ENCODE assay signal across 1 cellular context in the genomic region with DNA sequence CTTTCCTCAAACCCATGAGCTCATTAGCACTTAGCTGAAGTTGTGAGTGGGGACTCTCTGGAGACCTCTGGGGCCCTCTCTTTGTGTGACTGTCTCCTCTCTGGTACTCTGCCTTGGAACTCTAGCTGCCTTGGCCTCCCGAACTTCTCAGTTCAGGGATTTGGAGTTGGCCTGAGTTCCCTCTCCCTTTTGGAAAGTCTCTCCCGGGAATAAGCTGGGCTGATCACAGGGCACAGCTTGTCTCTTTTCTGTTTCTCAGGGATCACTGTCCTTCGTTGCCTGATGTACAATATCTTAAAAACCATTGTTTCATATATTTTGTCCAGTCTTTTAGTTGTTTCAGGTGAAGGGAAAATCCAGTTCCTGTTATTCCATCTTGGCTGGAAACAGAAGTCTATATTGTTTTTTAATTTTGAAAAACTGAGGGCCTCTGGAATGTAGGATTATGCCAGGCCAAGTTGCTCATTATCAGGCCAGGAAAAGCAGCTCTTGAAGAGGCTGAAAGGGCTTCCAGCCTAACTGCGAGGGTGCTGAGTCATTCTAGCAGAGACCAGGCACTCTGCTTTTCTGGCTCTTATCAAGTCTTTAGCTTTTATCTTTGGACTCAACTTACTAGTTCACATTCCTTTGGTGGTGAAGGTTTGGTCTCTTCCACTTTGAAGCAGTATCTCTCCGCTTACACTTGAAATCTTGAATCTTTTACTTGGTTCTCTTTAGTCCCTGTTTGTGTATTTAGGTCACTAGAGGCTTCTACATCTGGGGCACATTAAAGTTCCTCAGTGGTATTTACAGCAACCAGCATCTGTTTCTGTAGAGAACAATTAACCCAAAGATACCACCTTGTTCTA.
TF ChIP-seq lines count a peak whose summit lies in the region.

No MANE protein-coding gene starts in this region.

TF ChIP-seq in HepG2, 621 proteins besides CTCF, POLR2A, EP300 and RAD21 (continued from another document):
- peak; percentile 97 for TF ChIP-seq NFE2 (CRISPR knock-in tag; IDR thresholded peaks at IDR 0.05)
- TF ChIP-seq, protein P1, sequence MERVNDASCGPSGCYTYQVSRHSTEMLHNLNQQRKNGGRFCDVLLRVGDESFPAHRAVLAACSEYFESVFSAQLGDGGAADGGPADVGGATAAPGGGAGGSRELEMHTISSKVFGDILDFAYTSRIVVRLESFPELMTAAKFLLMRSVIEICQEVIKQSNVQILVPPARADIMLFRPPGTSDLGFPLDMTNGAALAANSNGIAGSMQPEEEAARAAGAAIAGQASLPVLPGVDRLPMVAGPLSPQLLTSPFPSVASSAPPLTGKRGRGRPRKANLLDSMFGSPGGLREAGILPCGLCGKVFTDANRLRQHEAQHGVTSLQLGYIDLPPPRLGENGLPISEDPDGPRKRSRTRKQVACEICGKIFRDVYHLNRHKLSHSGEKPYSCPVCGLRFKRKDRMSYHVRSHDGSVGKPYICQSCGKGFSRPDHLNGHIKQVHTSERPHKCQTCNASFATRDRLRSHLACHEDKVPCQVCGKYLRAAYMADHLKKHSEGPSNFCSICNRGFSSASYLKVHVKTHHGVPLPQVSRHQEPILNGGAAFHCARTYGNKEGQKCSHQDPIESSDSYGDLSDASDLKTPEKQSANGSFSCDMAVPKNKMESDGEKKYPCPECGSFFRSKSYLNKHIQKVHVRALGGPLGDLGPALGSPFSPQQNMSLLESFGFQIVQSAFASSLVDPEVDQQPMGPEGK (CRISPR knock-in tag; IDR thresholded peaks at IDR 0.05) = peak; percentile 29; the same call in 1 of the 2 replicates
- TF ChIP-seq, protein P2, sequence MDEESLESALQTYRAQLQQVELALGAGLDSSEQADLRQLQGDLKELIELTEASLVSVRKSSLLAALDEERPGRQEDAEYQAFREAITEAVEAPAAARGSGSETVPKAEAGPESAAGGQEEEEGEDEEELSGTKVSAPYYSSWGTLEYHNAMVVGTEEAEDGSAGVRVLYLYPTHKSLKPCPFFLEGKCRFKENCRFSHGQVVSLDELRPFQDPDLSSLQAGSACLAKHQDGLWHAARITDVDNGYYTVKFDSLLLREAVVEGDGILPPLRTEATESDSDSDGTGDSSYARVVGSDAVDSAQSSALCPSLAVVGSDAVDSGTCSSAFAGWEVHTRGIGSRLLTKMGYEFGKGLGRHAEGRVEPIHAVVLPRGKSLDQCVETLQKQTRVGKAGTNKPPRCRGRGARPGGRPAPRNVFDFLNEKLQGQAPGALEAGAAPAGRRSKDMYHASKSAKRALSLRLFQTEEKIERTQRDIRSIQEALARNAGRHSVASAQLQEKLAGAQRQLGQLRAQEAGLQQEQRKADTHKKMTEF (CRISPR knock-in tag; IDR thresholded peaks at IDR 0.05) = no peak
- TF ChIP-seq TARDBP (CRISPR knock-in tag; IDR thresholded peaks at IDR 0.05) = 0 out of 2 replicates have a peak, but pooled peaks have one; percentile 40
- no peak for TF ChIP-seq FOXP1 (IDR thresholded peaks at IDR 0.05)
- no peak for TF ChIP-seq FOXP1 (CRISPR knock-in tag; IDR thresholded peaks at IDR 0.05)
- no peak for TF ChIP-seq AGO2 (optimal IDR thresholded peaks at IDR 0.05; ENCODE audit: low read depth, low read length)
- no peak for TF ChIP-seq MBNL3 (CRISPR knock-in tag; conservative IDR thresholded peaks at IDR 0.05)
- TF ChIP-seq ZMYM4 (CRISPR knock-in tag; IDR thresholded peaks at IDR 0.05) = no peak
- TF ChIP-seq, protein P3, sequence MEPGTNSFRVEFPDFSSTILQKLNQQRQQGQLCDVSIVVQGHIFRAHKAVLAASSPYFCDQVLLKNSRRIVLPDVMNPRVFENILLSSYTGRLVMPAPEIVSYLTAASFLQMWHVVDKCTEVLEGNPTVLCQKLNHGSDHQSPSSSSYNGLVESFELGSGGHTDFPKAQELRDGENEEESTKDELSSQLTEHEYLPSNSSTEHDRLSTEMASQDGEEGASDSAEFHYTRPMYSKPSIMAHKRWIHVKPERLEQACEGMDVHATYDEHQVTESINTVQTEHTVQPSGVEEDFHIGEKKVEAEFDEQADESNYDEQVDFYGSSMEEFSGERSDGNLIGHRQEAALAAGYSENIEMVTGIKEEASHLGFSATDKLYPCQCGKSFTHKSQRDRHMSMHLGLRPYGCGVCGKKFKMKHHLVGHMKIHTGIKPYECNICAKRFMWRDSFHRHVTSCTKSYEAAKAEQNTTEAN (CRISPR knock-in tag; conservative IDR thresholded peaks at IDR 0.05) = no peak
- TF ChIP-seq GTF3A (CRISPR knock-in tag; conservative IDR thresholded peaks at IDR 0.05) = no peak
- 0 out of 2 replicates have a peak, but pooled peaks have one; percentile 9 for TF ChIP-seq ZNF644 (CRISPR knock-in tag; IDR thresholded peaks at IDR 0.05; ENCODE audit: low read depth)
- 0 out of 2 replicates have a peak, but pooled peaks have one; percentile 19 for TF ChIP-seq TCF7 (IDR thresholded peaks at IDR 0.05; ENCODE audit: low read depth)
- TF ChIP-seq, protein P4, sequence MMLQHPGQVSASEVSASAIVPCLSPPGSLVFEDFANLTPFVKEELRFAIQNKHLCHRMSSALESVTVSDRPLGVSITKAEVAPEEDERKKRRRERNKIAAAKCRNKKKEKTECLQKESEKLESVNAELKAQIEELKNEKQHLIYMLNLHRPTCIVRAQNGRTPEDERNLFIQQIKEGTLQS (CRISPR knock-in tag; IDR thresholded peaks at IDR 0.05) = peak; percentile 39; the same call in 1 of the 2 replicates
- TF ChIP-seq, protein P5, sequence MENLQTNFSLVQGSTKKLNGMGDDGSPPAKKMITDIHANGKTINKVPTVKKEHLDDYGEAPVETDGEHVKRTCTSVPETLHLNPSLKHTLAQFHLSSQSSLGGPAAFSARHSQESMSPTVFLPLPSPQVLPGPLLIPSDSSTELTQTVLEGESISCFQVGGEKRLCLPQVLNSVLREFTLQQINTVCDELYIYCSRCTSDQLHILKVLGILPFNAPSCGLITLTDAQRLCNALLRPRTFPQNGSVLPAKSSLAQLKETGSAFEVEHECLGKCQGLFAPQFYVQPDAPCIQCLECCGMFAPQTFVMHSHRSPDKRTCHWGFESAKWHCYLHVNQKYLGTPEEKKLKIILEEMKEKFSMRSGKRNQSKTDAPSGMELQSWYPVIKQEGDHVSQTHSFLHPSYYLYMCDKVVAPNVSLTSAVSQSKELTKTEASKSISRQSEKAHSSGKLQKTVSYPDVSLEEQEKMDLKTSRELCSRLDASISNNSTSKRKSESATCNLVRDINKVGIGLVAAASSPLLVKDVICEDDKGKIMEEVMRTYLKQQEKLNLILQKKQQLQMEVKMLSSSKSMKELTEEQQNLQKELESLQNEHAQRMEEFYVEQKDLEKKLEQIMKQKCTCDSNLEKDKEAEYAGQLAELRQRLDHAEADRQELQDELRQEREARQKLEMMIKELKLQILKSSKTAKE (CRISPR knock-in tag; IDR thresholded peaks at IDR 0.05; ENCODE audit: borderline replicate concordance) = no peak
